8 cellular contexts compared by ENCODE assay signal in genomic region chr13:109785141-109785891, GRCh38. TPM values are rescaled to one million over a fixed set of nuclear protein-coding genes. Genes with fewer than 3 reads are reported as not detected.
DNase-seq lines count a peak whose midpoint lies in the region; ATAC-seq and TF ChIP-seq lines count a peak whose summit lies in the region.

No MANE protein-coding gene starts in this region.

- CTCF ChIA-PET in CD4-positive, alpha-beta T cell (lab: Charles Lee) = no interaction called here

- H3K4me1 Mint-ChIP-seq in CD4-positive, alpha-beta T cell (ENCODE audit: low read depth) = peaks cover 31% of the 10 kb centered on the region
- peaks cover 0 to 8% of the 10 kb centered on the region in 2 donors for H3K4me1 Mint-ChIP-seq in effector memory CD8-positive, alpha-beta T cell (ENCODE audit: low read depth in 2 of 2)

- H3K27me3 ChIP-seq in CD4-positive, alpha-beta T cell (ENCODE audit: control insufficient read depth, insufficient read depth, low read length) = no peaks in the 10 kb centered on the region
- no peaks in the 10 kb centered on the region for H3K27me3 ChIP-seq in breast epithelium

- DNase-seq in CD4-positive, alpha-beta T cell = peak in 8 of 10 experiments; percentile 38 to 63 (median 50)
- DNase-seq in HT-29 (ENCODE audit: low spot score) (peak; percentile 69), SW480 (ENCODE audit: low spot score) (peak; percentile 59), breast epithelium (ENCODE audit: low spot score in 2 of 2) (peak in 1 of 2 donors; percentile 44), kidney glomerular epithelial cell (lab: John Stamatoyannopoulos, UW) (peak; percentile 19), GM19238 (ENCODE audit: insufficient read length, low spot score) (no peak)
- peak; percentile 23 to 46 for DNase-seq in stimulated activated CD4-positive, alpha-beta T cell treated with anti-CD3 and anti-CD28 coated beads, Interleukin-4, amount 100 ng/mL, for 48 hours (ENCODE audit: low read depth in 2 of 2)
- DNase-seq in effector memory CD8-positive, alpha-beta T cell = no peak

- no peaks in the 10 kb centered on the region for H3K36me3 ChIP-seq in breast epithelium

- H3K4me3 Mint-ChIP-seq in CD4-positive, alpha-beta T cell = peak overlapping the region; percentile 85
- peak overlapping the region in 1 of 2 donors; percentile 58 for H3K4me3 Mint-ChIP-seq in effector memory CD8-positive, alpha-beta T cell

- TF ChIP-seq POLR2A in breast epithelium (IDR thresholded peaks at IDR 0.05) = no peak

- H3K4me3 ChIP-seq in breast epithelium = peak overlapping the region; percentile 74 to 97 (median 81)

- POLR2A ChIA-PET in CD4-positive, alpha-beta T cell (lab: Charles Lee) = interaction anchor here (1.0 to 1.2 kb wide), 5 partner anchors 11 to 927 kb away, joined by 3 read pairs; no protein-coding TSS in a partner anchor

- H3K27ac ChIP-seq in CD4-positive, alpha-beta T cell (ENCODE audit: low read depth, low read length) = peak overlapping the region; percentile 59
- peak overlapping the region; percentile 93 to 100 for H3K27ac ChIP-seq in breast epithelium

- H3K36me3 Mint-ChIP-seq in CD4-positive, alpha-beta T cell (ENCODE audit: low read depth) = peaks cover 18% of the 10 kb centered on the region
- peaks cover 41% of the 10 kb centered on the region for H3K36me3 Mint-ChIP-seq in effector memory CD8-positive, alpha-beta T cell (ENCODE audit: insufficient read depth)

- no peaks in the 10 kb centered on the region for H3K9me3 Mint-ChIP-seq in CD4-positive, alpha-beta T cell
- H3K9me3 Mint-ChIP-seq in effector memory CD8-positive, alpha-beta T cell = peaks cover 0 to 1% of the 10 kb centered on the region in 2 donors

- no peak for TF ChIP-seq CTCF in CD4-positive, alpha-beta T cell (IDR thresholded peaks at IDR 0.05)
- TF ChIP-seq CTCF in breast epithelium (IDR thresholded peaks at IDR 0.05) = no peak

- no peaks in the 10 kb centered on the region for H3K27me3 Mint-ChIP-seq in CD4-positive, alpha-beta T cell
- H3K27me3 Mint-ChIP-seq in effector memory CD8-positive, alpha-beta T cell = peaks cover 0 to 8% of the 10 kb centered on the region in 2 donors

- no peaks in the 10 kb centered on the region for H3K9me3 ChIP-seq in CD4-positive, alpha-beta T cell (ENCODE audit: control insufficient read depth, low read length)
- H3K9me3 ChIP-seq in breast epithelium = no peaks in the 10 kb centered on the region

- ATAC-seq in CD4-positive, alpha-beta T cell (ENCODE audit: poor library complexity) = peak; percentile 8
- no peak for ATAC-seq in effector memory CD8-positive, alpha-beta T cell (replicated peaks)

- peaks cover 0 to 11% of the 10 kb centered on the region in 2 donors for H3K4me1 ChIP-seq in breast epithelium

- intact Hi-C loops in CD4-positive, alpha-beta T cell (cut with DNase I, micrococcal nuclease) = loop anchor here in 1 of 2 experiments (10.0 kb wide), 2 partner anchors 929 to 1129 kb away; partner anchors contain the start of genes ANKRD10 and ING1
- intact Hi-C loops in breast epithelium (cut with DNase I; ENCODE audit: low total_unique reads) = no loop called here

- peak overlapping the region; percentile 73 for H3K27ac Mint-ChIP-seq in CD4-positive, alpha-beta T cell
- H3K27ac Mint-ChIP-seq in effector memory CD8-positive, alpha-beta T cell = no peak overlapping the region

RNA-seq across cellular contexts. Expression of gene IRS2, which starts 1.1 kb away (rescaled TPM):
- 100 to 1,000 TPM; 188 to 193 TPM for total RNA-seq in CD4-positive, alpha-beta T cell
- 8.2 and 9.1 TPM in 2 replicates for total RNA-seq in HT-29 (2014; rRNA removed; shearing (Covaris generic))
- 10 to 100 TPM; 25.8 to 38.2 (median 29.5) TPM for total RNA-seq in breast epithelium

Comparison
In these comparisons a context has a peak if more than half of its experiments do, and no peak if none do; other contexts are left out.
1. DNase-seq: peak in CD4-positive, alpha-beta T cell (8 of 10), HT-29 (single experiment), SW480 (single experiment), kidney glomerular epithelial cell (single experiment) and stimulated activated CD4-positive, alpha-beta T cell treated with anti-CD3 and anti-CD28 coated beads, Interleukin-4, amount 100 ng/mL, for 48 hours (2 of 2); none in effector memory CD8-positive, alpha-beta T cell (0 of 3) and GM19238 (single experiment).
2. RNA of gene IRS2, which starts 1.1 kb away (total RNA-seq): 188 to 193 TPM in CD4-positive, alpha-beta T cell; 25.8 to 38.2 TPM in breast epithelium and 8.2 to 9.1 TPM in HT-29; every median in the first group is over 4 times any median in the second.